Comparison of ENCODE assay signal across 29 cellular contexts in genomic region chrX:19129694-19130093, GRCh38. TPM values are rescaled to one million over a fixed set of nuclear protein-coding genes. Genes with fewer than 3 reads are reported as not detected.
DNase-seq lines count a peak whose midpoint lies in the region; ATAC-seq, FAIRE-seq and TF ChIP-seq lines count a peak whose summit lies in the region.
"Had no signal": no experiment of that assay in that cellular context is flagged by ENCODE, and none has a peak within 500 bp of the region (broad histone marks: within the 10 kb centered on the region; RNA-seq: fewer than 3 reads in every experiment).

No MANE protein-coding gene starts in this region.

- H3K36me3 ChIP-seq in A673 (ENCODE audit: insufficient read depth, low read length, poor library complexity, severe bottlenecking) (no peaks in the 10 kb centered on the region), K562 (ENCODE audit: control insufficient read depth, insufficient read depth, low read length) (no peaks in the 10 kb centered on the region), testis (ENCODE audit: low read depth, missing control alignments) (no peaks in the 10 kb centered on the region), esophagus squamous epithelium (no peaks in the 10 kb centered on the region), endodermal cell (ENCODE audit: control insufficient read depth, insufficient read depth, low read length) (no peaks in the 10 kb centered on the region)
- H3K36me3 ChIP-seq: BE2C, BLaER1 had no signal

- intact Hi-C loops in A673 (cut with micrococcal nuclease; ENCODE audit: unreplicated experiment) (loop anchor here (10.0 kb wide), 1 partner anchor 95 kb away; no protein-coding TSS in a partner anchor), K562 (cut with micrococcal nuclease) (no loop called here), testis (cut with DNase I; ENCODE audit: low total_unique reads) (no loop called here), esophagus squamous epithelium (cut with DNase I) (no loop called here)

- CTCF ChIA-PET in A673 (lab: Charles Lee) (no interaction called here), K562 (lab: Yijun Ruan, JAX; ENCODE audit: low intra/inter-chr PET ratio) (no interaction called here)

- no peaks in the 10 kb centered on the region for H3K4me1 Mint-ChIP-seq in endodermal cell
- H3K4me1 Mint-ChIP-seq: CD14-positive monocyte; CD4-positive, alpha-beta memory T cell; CD4-positive, CD25-positive, alpha-beta regulatory T cell; CD8-positive, alpha-beta memory T cell had no signal

- BruUV-seq in A673 (replicated peaks; lab: Mats Ljungman, UMichigan), result no TSS peak
- no TSS peak for BruUV-seq in K562 (replicated peaks; lab: Mats Ljungman, UMichigan)

- H3K9ac ChIP-seq in K562 (ENCODE audit: insufficient read depth in 1 of 2, low read depth in 2 of 2, low read length in 2 of 2) (no peak overlapping the region), endodermal cell (ENCODE audit: extremely low read depth, low read length, poor library complexity, severe bottlenecking) (no peak overlapping the region)
- H3K9ac ChIP-seq: BLaER1 had no signal

- H3K4me3 Mint-ChIP-seq in endodermal cell, result no peak overlapping the region
- H3K4me3 Mint-ChIP-seq: CD14-positive monocyte; CD4-positive, alpha-beta memory T cell; CD4-positive, CD25-positive, alpha-beta regulatory T cell; CD8-positive, alpha-beta memory T cell had no signal

- H3K9me3 Mint-ChIP-seq in endodermal cell, result peaks cover 71% of the 10 kb centered on the region

- no peak for TF ChIP-seq RAD21 in K562 (CRISPR knock-in tag; conservative IDR thresholded peaks at IDR 0.05 in 1 of 2, IDR thresholded peaks at IDR 0.05 in 1 of 2)

- no peak for TF ChIP-seq CTCF in A673 (conservative IDR thresholded peaks at IDR 0.05; ENCODE audit: low read depth, low read length)
- TF ChIP-seq CTCF in K562 (IDR thresholded peaks at IDR 0.05 in 2 of 3, conservative IDR thresholded peaks at IDR 0.05 in 1 of 3; ENCODE audit: insufficient read depth in 2 of 3, low read depth in 1 of 3, low read length in 3 of 3), result no peak
- no peak for TF ChIP-seq CTCF in testis (IDR thresholded peaks at IDR 0.05)
- no peak for TF ChIP-seq CTCF in esophagus squamous epithelium (IDR thresholded peaks at IDR 0.05)
- TF ChIP-seq CTCF in endodermal cell (conservative IDR thresholded peaks at IDR 0.05), result no peak

- H3K36me3 Mint-ChIP-seq in endodermal cell (ENCODE audit: low read depth), result no peaks in the 10 kb centered on the region
- H3K36me3 Mint-ChIP-seq: CD14-positive monocyte; CD4-positive, alpha-beta memory T cell; CD4-positive, CD25-positive, alpha-beta regulatory T cell; CD8-positive, alpha-beta memory T cell had no signal

- POLR2A ChIA-PET in A673 (lab: Charles Lee; ENCODE audit: low non-redundant PET) (no interaction called here), K562 (lab: Yijun Ruan, JAX) (no interaction called here)

- H3K9me1 ChIP-seq in K562 (ENCODE audit: control insufficient read depth, insufficient read depth, low read length), result no peaks in the 10 kb centered on the region

- H3K27me3 Mint-ChIP-seq in endodermal cell (ENCODE audit: insufficient read depth), result peaks cover 6% of the 10 kb centered on the region
- H3K27me3 Mint-ChIP-seq: CD4-positive, CD25-positive, alpha-beta regulatory T cell had no signal

- no peak for ATAC-seq in K562
- no peak for ATAC-seq in HG03342 (IDR thresholded peaks at IDR 0.05; ENCODE audit: unreplicated experiment)
- ATAC-seq: GM12878 had no signal

- no peaks in the 10 kb centered on the region for H3K27me3 ChIP-seq in A673 (replicated peaks; ENCODE audit: insufficient read depth, low read depth, low read length, poor library complexity)
- no peaks in the 10 kb centered on the region for H3K27me3 ChIP-seq in K562 (ENCODE audit: control insufficient read depth in 2 of 2, insufficient read depth in 2 of 2, low read length in 2 of 2)
- no peaks in the 10 kb centered on the region for H3K27me3 ChIP-seq in testis
- peaks cover 0 to under 1% (median 0%) of the 10 kb centered on the region in 4 donors for H3K27me3 ChIP-seq in esophagus squamous epithelium
- H3K27me3 ChIP-seq in endodermal cell (ENCODE audit: control insufficient read depth, insufficient read depth, low read length, poor library complexity, severe bottlenecking), result no peaks in the 10 kb centered on the region
- H3K27me3 ChIP-seq: BE2C had no signal

- no peak overlapping the region for H2AFZ ChIP-seq in K562 (ENCODE audit: low read depth, low read length)

- 0% methylated on average over 3 of the region's 3 CpGs for WGBS in K562 (ENCODE audit: insufficient coverage, low coverage, missing lambda C conversion rate)
- 63 to 71% methylated on average over 3 of the region's 3 CpGs for WGBS in testis, 2 donors
- WGBS in esophagus squamous epithelium, 2 donors, result 91 to 97% methylated on average over 3 of the region's 3 CpGs
- WGBS in endodermal cell (ENCODE audit: insufficient coverage in 1 of 2, insufficient read length in 1 of 2), 2 experiments, result 91% methylated on average over 2 of the region's 3 CpGs; no CpG with 5 or more reads in 1 of the 2 experiments

- DNase-seq in A673 (ENCODE audit: low spot score), result no peak
- peak; percentile 3 for DNase-seq in SK-MEL-5 (ENCODE audit: low read depth, low spot score)
- peak in 3 of 4 experiments; percentile 9 to 27 (median 9) for DNase-seq in K562 (ENCODE audit: extremely low read depth in 1 of 4, low spot score in 3 of 4)
- DNase-seq in testis, result peak; percentile 23
- no peak for DNase-seq in COLO668 (lab: John Stamatoyannopoulos, UW; ENCODE audit: unreplicated experiment)
- DNase-seq in esophagus squamous epithelium (lab: John Stamatoyannopoulos, UW), result no peak
- DNase-seq in endodermal cell, result no peak
- DNase-seq: 8988T; ACHN; BE2C; C1 segment of cervical spinal cord; Caco-2; Calu3; CD4-positive, alpha-beta memory T cell; CD4-positive, CD25-positive, alpha-beta regulatory T cell; CD8-positive, alpha-beta memory T cell; DMS79; DND-41; EL; GDM1 had no signal

- H4K20me1 ChIP-seq in K562 (replicated peaks; ENCODE audit: control insufficient read depth, insufficient read depth, low read length), result no peaks in the 10 kb centered on the region
- H4K20me1 ChIP-seq: BLaER1 had no signal

- H3K4me2 ChIP-seq in K562 (ENCODE audit: insufficient read depth, low read length), result no peak overlapping the region
- H3K4me2 ChIP-seq: BLaER1 had no signal

- H3K4me3 ChIP-seq in A673 (ENCODE audit: low read depth, low read length, poor library complexity, severe bottlenecking), result no peak overlapping the region
- H3K4me3 ChIP-seq in K562, result no peak overlapping the region
- H3K4me3 ChIP-seq in testis, result no peak overlapping the region
- H3K4me3 ChIP-seq in esophagus squamous epithelium, result no peak overlapping the region
- H3K4me3 ChIP-seq in endodermal cell (ENCODE audit: low read length), result no peak overlapping the region
- H3K4me3 ChIP-seq: BLaER1, GM12878 had no signal

- no peaks in the 10 kb centered on the region for H3K79me2 ChIP-seq in K562 (ENCODE audit: control insufficient read depth, insufficient read depth, low read length)

- peak overlapping the region; percentile 1 for H3K27ac ChIP-seq in A673 (ENCODE audit: low read depth, low read length, poor library complexity, severe bottlenecking)
- H3K27ac ChIP-seq in K562 (ENCODE audit: extremely low read depth, low read depth, low read length), result no peak overlapping the region
- no peak overlapping the region for H3K27ac ChIP-seq in testis
- no peak overlapping the region for H3K27ac ChIP-seq in esophagus squamous epithelium
- no peak overlapping the region for H3K27ac ChIP-seq in endodermal cell (ENCODE audit: low read depth, low read length)
- H3K27ac ChIP-seq: BLaER1 had no signal

- FAIRE-seq in K562 (lab: Jason Lieb, UNC), result no peak
- FAIRE-seq: A204.1, D721Med, GM12878, GM12892, GM18507 had no signal

- no peak overlapping the region for H3K27ac Mint-ChIP-seq in endodermal cell
- H3K27ac Mint-ChIP-seq: CD14-positive monocyte; CD4-positive, alpha-beta memory T cell; CD8-positive, alpha-beta memory T cell had no signal

- H3K4me1 ChIP-seq in A673 (ENCODE audit: insufficient read depth, low read length, poor library complexity, severe bottlenecking) (peaks cover 40% of the 10 kb centered on the region), K562 (replicated peaks in 1 of 2; ENCODE audit: control insufficient read depth in 2 of 2, insufficient read depth in 2 of 2, low read length in 2 of 2) (no peaks in the 10 kb centered on the region), testis (no peaks in the 10 kb centered on the region), esophagus squamous epithelium (no peaks in the 10 kb centered on the region), endodermal cell (ENCODE audit: control insufficient read depth, insufficient read depth, low read length) (no peaks in the 10 kb centered on the region)
- H3K4me1 ChIP-seq: BE2C, Caco-2 had no signal

- no peaks in the 10 kb centered on the region for H3K9me3 ChIP-seq in A673 (ENCODE audit: low read depth, low read length, poor library complexity, severe bottlenecking)
- H3K9me3 ChIP-seq in K562 (replicated peaks; ENCODE audit: control insufficient read depth, insufficient read depth, low read depth, low read length), result no peaks in the 10 kb centered on the region
- H3K9me3 ChIP-seq in testis, result no peaks in the 10 kb centered on the region
- H3K9me3 ChIP-seq in esophagus squamous epithelium, result no peaks in the 10 kb centered on the region
- H3K9me3 ChIP-seq in endodermal cell (ENCODE audit: control insufficient read depth, low read length), result no peaks in the 10 kb centered on the region
- H3K9me3 ChIP-seq: BE2C, BLaER1, Caco-2 had no signal

- TF ChIP-seq POLR2A in K562 (conservative IDR thresholded peaks at IDR 0.05), result no peak
- no peak for TF ChIP-seq POLR2A in testis (IDR thresholded peaks at IDR 0.05)
- no peak for TF ChIP-seq POLR2A in esophagus squamous epithelium (IDR thresholded peaks at IDR 0.05)

- in situ Hi-C loops in SK-MEL-5 (cut with HindIII; ENCODE audit: low pct_unique_long_range_greater_than_20kb, low sequenced_read_pairs), result no loop called here
- in situ Hi-C loops in K562 (cut with MboI), result no loop called here

- TF ChIP-seq EP300 in K562 (IDR thresholded peaks at IDR 0.05; ENCODE audit: low read length), result no peak

RNA-seq across cellular contexts. Expression of gene ADGRG2, which starts 7.4 kb away (rescaled TPM):
- total RNA-seq in A673 (2021) (61.3 and 73.6 TPM in 2 replicates), K562 (2014; rRNA removed) (not detected in 2 replicates), K562 (2014; rRNA removed; fragmentation: Illumina TruSeq; extraction: Trizol) (not detected in 2 replicates), K562 (2015; rRNA removed; fragmentation: Illumina TruSeq; extraction: Trizol) (not detected in 2 replicates), K562 (2021) (0.04 TPM in 1 of 2 replicates, not detected in the other), testis (1 to 10 TPM; 5.0 to 5.8 TPM), esophagus squamous epithelium (1 to 10 TPM in 1 of 4 donors, under 1 TPM in 3; 0.15 to 1.1 (median 0.56) TPM), endodermal cell (1 to 10 TPM; 5.9 to 9.4 TPM)
- not detected in 2 replicates for total RNA-seq in SK-MEL-5 (2014; rRNA removed; shearing (Covaris generic))
- 0.03 TPM in 1 of 2 replicates, not detected in the other for polyA plus RNA-seq in SK-MEL-5 (2015; cell fraction: cytosol; rRNA removed)
- polyA plus RNA-seq in SK-MEL-5 (2015; cell fraction: nucleus; rRNA removed), result not detected in 2 replicates
- total RNA-seq in K562 (2011; cell fraction: chromatin; rRNA removed; ENCODE audit: low replicate concordance), result not detected in 2 replicates
- not detected in 2 replicates for total RNA-seq in K562 (2011; cell fraction: nucleolus; rRNA removed)
- total RNA-seq in K562 (2011; cell fraction: nucleoplasm; rRNA removed), result not detected in 2 replicates
- polyA plus RNA-seq in K562 (2011; rRNA removed) (not detected in 2 replicates), K562 (2014; fragmentation: Illumina TruSeq; extraction: Trizol) (not detected in 2 replicates), K562 (2014; fragmentation: Nextera tagmentation; extraction: Ambion mirVana) (under 1 TPM in 1 of 2 experiments, not detected in 1; 0.03 TPM), K562 (2014; rRNA removed) (not detected in 2 replicates), testis (ENCODE audit: insufficient read depth, low read depth, low replicate concordance) (17.2 TPM)
- polyA plus RNA-seq in K562 (2011; cell fraction: cytosol; rRNA removed), result not detected in 2 replicates
- not detected in 2 replicates for polyA plus RNA-seq in K562 (2011; cell fraction: nucleus; rRNA removed)
- 0.04 TPM in 2 replicates for polyA plus RNA-seq in K562 (2012)
- polyA minus RNA-seq in K562 (2011; rRNA and poly(A)+ RNA removed), result not detected in 2 replicates
- polyA minus RNA-seq in K562 (2011; cell fraction: cytosol; rRNA and poly(A)+ RNA removed), result not detected in 2 replicates
- not detected in 2 replicates for polyA minus RNA-seq in K562 (2011; cell fraction: nucleus; rRNA and poly(A)+ RNA removed)
- 4.8 TPM for polyA plus RNA-seq in endodermal cell (2013, experiment 1 of 2)
- polyA plus RNA-seq in endodermal cell (2013, experiment 2 of 2), result 4.0 TPM
- total RNA-seq: Caco-2; CD4-positive, alpha-beta memory T cell; CD4-positive, CD25-positive, alpha-beta regulatory T cell; CD8-positive, alpha-beta memory T cell; G401; GM12878 had no signal
- polyA plus RNA-seq: CD14-positive monocyte; CD4-positive, alpha-beta memory T cell; CD4-positive, CD25-positive, alpha-beta regulatory T cell had no signal

Comparison
In these comparisons a context has a peak if more than half of its experiments do, and no peak if none do; other contexts are left out.
1. DNase-seq: peak in SK-MEL-5 (single experiment), K562 (3 of 4) and testis (single experiment); none in A673 (single experiment), COLO668 (single experiment), esophagus squamous epithelium (single experiment) and endodermal cell (single experiment).